In genomic region chr22:40491990-40492631, GRCh38 we compare ENCODE assay signal across 1 cellular context.
TF ChIP-seq lines count a peak whose summit lies in the region.

No MANE protein-coding gene starts in this region.

TF ChIP-seq in GM23338, 12 proteins besides CTCF, POLR2A, EP300 and RAD21 (continued from another document):
- TF ChIP-seq REST (IDR thresholded peaks at IDR 0.05; ENCODE audit: unreplicated experiment) (no peak), ZNF331 (CRISPR knock-in tag; IDR thresholded peaks at IDR 0.05; ENCODE audit: low read depth) (no peak)
